In the genomic region with DNA sequence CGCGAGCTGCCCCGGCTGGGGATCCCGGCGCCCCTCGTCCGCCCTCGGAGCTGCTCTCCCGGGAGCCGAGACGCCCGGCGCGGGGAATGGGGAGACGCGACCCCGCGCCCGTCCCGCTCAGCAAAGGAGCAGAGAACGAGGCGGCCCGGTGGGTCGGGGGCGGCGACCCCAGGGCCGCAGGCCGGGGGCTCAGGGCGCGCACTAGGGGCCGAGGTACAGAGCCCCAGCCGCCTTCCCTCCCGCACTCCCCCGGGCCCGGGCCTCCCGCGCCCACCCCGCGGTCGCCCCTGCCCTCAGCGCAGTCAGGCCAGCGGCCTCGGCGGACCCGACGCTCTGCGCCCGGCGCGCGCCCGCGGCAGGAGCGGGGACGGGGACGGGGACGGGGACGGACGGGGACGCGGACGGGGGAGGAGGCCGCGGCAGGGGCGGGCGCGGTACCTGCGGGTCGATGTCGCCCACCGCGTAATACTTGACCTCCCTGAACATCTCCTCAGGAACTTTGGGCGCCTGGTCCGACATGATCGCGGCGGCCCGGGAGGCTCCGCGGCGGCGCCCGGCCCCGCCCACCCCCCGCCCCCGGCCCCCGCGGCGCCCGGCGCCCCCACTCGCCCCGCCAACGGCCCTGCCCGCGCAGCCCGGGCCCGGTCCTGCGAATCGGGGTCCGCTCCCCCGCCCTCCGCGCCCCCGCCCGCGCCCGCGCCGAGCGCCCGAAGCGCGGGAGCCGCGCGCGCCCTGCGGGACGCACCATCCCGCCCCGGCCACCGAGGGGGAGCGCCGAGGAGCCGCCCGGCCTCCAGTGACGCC, we compare ENCODE assay signal across 8 cellular contexts. TPM values are rescaled to one million over a fixed set of nuclear protein-coding genes. Genes with fewer than 3 reads are reported as not detected.
DNase-seq lines count a peak whose midpoint lies in the region; TF ChIP-seq lines count a peak whose summit lies in the region.

A gene with protein sequence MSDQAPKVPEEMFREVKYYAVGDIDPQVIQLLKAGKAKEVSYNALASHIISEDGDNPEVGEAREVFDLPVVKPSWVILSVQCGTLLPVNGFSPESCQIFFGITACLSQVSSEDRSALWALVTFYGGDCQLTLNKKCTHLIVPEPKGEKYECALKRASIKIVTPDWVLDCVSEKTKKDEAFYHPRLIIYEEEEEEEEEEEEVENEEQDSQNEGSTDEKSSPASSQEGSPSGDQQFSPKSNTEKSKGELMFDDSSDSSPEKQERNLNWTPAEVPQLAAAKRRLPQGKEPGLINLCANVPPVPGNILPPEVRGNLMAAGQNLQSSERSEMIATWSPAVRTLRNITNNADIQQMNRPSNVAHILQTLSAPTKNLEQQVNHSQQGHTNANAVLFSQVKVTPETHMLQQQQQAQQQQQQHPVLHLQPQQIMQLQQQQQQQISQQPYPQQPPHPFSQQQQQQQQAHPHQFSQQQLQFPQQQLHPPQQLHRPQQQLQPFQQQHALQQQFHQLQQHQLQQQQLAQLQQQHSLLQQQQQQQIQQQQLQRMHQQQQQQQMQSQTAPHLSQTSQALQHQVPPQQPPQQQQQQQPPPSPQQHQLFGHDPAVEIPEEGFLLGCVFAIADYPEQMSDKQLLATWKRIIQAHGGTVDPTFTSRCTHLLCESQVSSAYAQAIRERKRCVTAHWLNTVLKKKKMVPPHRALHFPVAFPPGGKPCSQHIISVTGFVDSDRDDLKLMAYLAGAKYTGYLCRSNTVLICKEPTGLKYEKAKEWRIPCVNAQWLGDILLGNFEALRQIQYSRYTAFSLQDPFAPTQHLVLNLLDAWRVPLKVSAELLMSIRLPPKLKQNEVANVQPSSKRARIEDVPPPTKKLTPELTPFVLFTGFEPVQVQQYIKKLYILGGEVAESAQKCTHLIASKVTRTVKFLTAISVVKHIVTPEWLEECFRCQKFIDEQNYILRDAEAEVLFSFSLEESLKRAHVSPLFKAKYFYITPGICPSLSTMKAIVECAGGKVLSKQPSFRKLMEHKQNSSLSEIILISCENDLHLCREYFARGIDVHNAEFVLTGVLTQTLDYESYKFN (minus strand): TSS at position 714 of the 804 bp plus-strand sequence. CDS start 195 bp downstream, at position 519.

- DNase-seq in ELF-1 (ENCODE audit: low read depth, low spot score) (peak; percentile 52), GM20000 (ENCODE audit: low spot score) (peak; percentile 93), HL-60 (ENCODE audit: low read depth in 1 of 2, low spot score in 1 of 2) (peak; percentile 45 to 46), SW480 (ENCODE audit: low spot score) (peak; percentile 43), astrocyte of the cerebellum (ENCODE audit: low read depth) (no peak), cortex of kidney (lab: John Stamatoyannopoulos, UW) (no peak)

- no peak for TF ChIP-seq CTCF in GM20000 (IDR thresholded peaks at IDR 0.05; ENCODE audit: extremely low read depth, missing control alignments)
- TF ChIP-seq CTCF in HL-60 (IDR thresholded peaks at IDR 0.05; ENCODE audit: insufficient read depth, low read length) = no peak
- TF ChIP-seq CTCF in astrocyte of the cerebellum (IDR thresholded peaks at IDR 0.05; ENCODE audit: low read depth, low read length, missing control alignments) = no peak

- H3K36me3 ChIP-seq in iPS-18a (ENCODE audit: control insufficient read depth, low read depth, low read length) (peaks cover 12% of the 10 kb centered on the region), skeletal muscle satellite cell (ENCODE audit: insufficient read depth, low read length) (peaks cover 5% of the 10 kb centered on the region)

- H3K27ac ChIP-seq in HL-60 (replicated peaks) (peak within 1 kb of the TSS; percentile 96), iPS-18a (ENCODE audit: low read length) (peak within 1 kb of the TSS; percentile 67)

- peaks cover 9% of the 10 kb centered on the region for H3K4me1 ChIP-seq in iPS-18a (ENCODE audit: control insufficient read depth, low read depth, low read length)
- peaks cover 11% of the 10 kb centered on the region for H3K4me1 ChIP-seq in skeletal muscle satellite cell (ENCODE audit: control insufficient read depth, insufficient read depth, low read length)

- H3K27me3 ChIP-seq in HL-60 (ENCODE audit: insufficient read depth, poor library complexity, severe bottlenecking) = no peaks in the 10 kb centered on the region
- H3K27me3 ChIP-seq in iPS-18a (ENCODE audit: control insufficient read depth, insufficient read depth, low read length) = no peaks in the 10 kb centered on the region
- no peaks in the 10 kb centered on the region for H3K27me3 ChIP-seq in skeletal muscle satellite cell (ENCODE audit: control insufficient read depth, insufficient read depth, low read length)

- peak within 1 kb of the TSS; percentile 81 for H3K4me2 ChIP-seq in skeletal muscle satellite cell (ENCODE audit: low read length)

- H3K9me3 ChIP-seq in iPS-18a (ENCODE audit: control insufficient read depth, low read depth, low read length) (no peaks in the 10 kb centered on the region), skeletal muscle satellite cell (replicated peaks; ENCODE audit: low read length) (no peaks in the 10 kb centered on the region)

- peak within 1 kb of the TSS; percentile 86 for H3K4me3 ChIP-seq in HL-60 (replicated peaks; ENCODE audit: insufficient read depth, low read length)
- H3K4me3 ChIP-seq in astrocyte of the cerebellum (ENCODE audit: low read depth, low read length) = peak within 1 kb of the TSS; percentile 77
- peak within 1 kb of the TSS; percentile 86 for H3K4me3 ChIP-seq in iPS-18a (ENCODE audit: low read length)
- H3K4me3 ChIP-seq in skeletal muscle satellite cell (ENCODE audit: low read length) = peak within 1 kb of the TSS; percentile 98

- in situ Hi-C loops in astrocyte of the cerebellum (cut with HindIII; ENCODE audit: low sequenced_read_pairs) = no loop called here

- H3K9ac ChIP-seq in iPS-18a (ENCODE audit: low read length) (peak within 1 kb of the TSS; percentile 83), skeletal muscle satellite cell (ENCODE audit: low read depth, low read length) (peak within 1 kb of the TSS; percentile 98)

RNA-seq across cellular contexts. Expression of the gene that starts here (rescaled TPM):
- 7.6 and 8.1 TPM in 2 replicates for total RNA-seq in skeletal muscle satellite cell (2012; rRNA removed)

Comparison
In these comparisons a context has a peak if more than half of its experiments do, and no peak if none do; other contexts are left out.
1. DNase-seq: peak in ELF-1 (single experiment), GM20000 (single experiment), HL-60 (2 of 2) and SW480 (single experiment); none in astrocyte of the cerebellum (single experiment) and cortex of kidney (single experiment).
2. Peak in every context shown above with its lines, with median percentiles within 50 percentile points of each other: H3K4me3 ChIP-seq.